ENCODE assay signal across 1 cellular context in genomic region chr2:74457549-74458131, GRCh38.
TF ChIP-seq lines count a peak whose summit lies in the region.

No MANE protein-coding gene starts in this region.

TF ChIP-seq in SK-N-SH, 30 proteins besides CTCF, POLR2A, EP300 and RAD21 (continued from another document):
- TF ChIP-seq, protein P1, sequence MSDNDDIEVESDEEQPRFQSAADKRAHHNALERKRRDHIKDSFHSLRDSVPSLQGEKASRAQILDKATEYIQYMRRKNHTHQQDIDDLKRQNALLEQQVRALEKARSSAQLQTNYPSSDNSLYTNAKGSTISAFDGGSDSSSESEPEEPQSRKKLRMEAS (IDR thresholded peaks at IDR 0.05; ENCODE audit: low read depth) = no peak
- TF ChIP-seq GABPA (IDR thresholded peaks at IDR 0.05; ENCODE audit: low read depth) (0 out of 2 replicates have a peak, but pooled peaks have one; percentile 29), REST (IDR thresholded peaks at IDR 0.05; ENCODE audit: low read depth, low read length) (no peak), RCOR1 (IDR thresholded peaks at IDR 0.05; ENCODE audit: low read length) (no peak), ZBTB33 (IDR thresholded peaks at IDR 0.05; ENCODE audit: borderline replicate concordance, low read depth) (0 out of 2 replicates have a peak, but pooled peaks have one; percentile 38), ELF1 (IDR thresholded peaks at IDR 0.05) (peak; percentile 21; the same call in 1 of the 2 replicates), RXRA (IDR thresholded peaks at IDR 0.05; ENCODE audit: borderline replicate concordance, low read depth) (no peak), USF2 (IDR thresholded peaks at IDR 0.05; ENCODE audit: borderline replicate concordance, low read depth, low read length) (no peak), TCF12 (IDR thresholded peaks at IDR 0.05) (peak; percentile 33; the same call in 1 of the 2 replicates), TAF1 (IDR thresholded peaks at IDR 0.05; ENCODE audit: borderline replicate concordance, low read depth, low read length) (0 out of 2 replicates have a peak, but pooled peaks have one; percentile 7), GATA2 (CRISPR knock-in tag; IDR thresholded peaks at IDR 0.05) (no peak), POLR2AphosphoS5 (IDR thresholded peaks at IDR 0.05; ENCODE audit: low read depth, low read length) (peak; percentile 59)
TF ChIP-seq in SK-N-SH: peak in this region for 6.
